8 cellular contexts compared by ENCODE assay signal in the genomic region with DNA sequence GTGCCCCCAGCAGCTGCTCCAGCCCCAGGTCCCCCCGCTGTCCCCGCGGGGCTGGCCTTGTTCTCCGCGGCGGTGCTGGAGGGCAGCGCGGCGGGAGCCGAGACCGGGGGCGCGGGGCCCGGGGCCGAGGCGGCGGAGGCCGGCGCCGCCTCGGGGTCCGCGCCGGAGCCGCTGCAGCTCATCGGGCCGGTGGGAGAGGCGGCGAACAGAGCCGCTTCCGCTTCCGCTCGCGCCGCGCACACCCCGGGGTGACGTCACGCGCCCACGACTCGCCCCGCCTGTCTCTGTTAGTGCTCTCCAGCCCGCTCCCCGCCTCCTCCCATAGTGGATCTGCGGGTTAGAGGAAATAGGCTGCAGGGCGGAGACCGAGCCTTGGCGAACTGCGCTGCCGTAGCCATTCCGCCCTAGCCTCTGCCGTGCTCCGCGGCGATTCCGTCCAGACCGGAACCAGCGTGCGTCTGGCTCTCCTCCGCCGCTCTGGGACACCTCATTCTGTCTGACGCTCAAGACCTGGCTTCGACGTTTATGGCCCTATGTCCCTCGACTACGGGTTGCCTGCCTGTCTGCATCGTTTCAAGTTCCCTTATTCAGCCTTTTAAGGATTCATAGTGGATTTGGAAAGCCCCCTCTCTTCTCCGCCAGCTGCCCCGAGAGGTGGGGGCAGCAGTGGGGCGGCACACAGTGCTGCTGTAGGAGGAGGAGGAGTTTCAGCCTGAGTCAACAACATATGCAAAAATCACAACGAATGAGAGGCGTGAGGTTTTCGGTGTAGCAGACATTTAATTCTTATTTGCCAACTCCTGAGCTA. TPM values are rescaled to one million over a fixed set of nuclear protein-coding genes. Genes with fewer than 3 reads are reported as not detected.
DNase-seq lines count a peak whose midpoint lies in the region; ATAC-seq and TF ChIP-seq lines count a peak whose summit lies in the region.

A gene (minus strand): TSS at position 209 of the 808 bp plus-strand sequence. CDS start 27 bp downstream, at position 182.

- CTCF ChIA-PET in PC-3 (lab: Charles Lee) = no interaction called here

- H3K4me3 ChIP-seq in Jurkat, Clone E6-1 (ENCODE audit: low read length) = peak within 1 kb of the TSS; percentile 90
- peak within 1 kb of the TSS; percentile 85 for H3K4me3 ChIP-seq in PC-3 (ENCODE audit: low read length)
- H3K4me3 ChIP-seq in epithelial cell of esophagus (ENCODE audit: low read length) = peak within 1 kb of the TSS; percentile 78

- H3K27me3 ChIP-seq in PC-3 (ENCODE audit: low read length) = no peaks in the 10 kb centered on the region

- H3K9me2 ChIP-seq in PC-3 (replicated peaks; ENCODE audit: low read length) = no peaks in the 10 kb centered on the region

- H3K4me2 ChIP-seq in PC-3 (ENCODE audit: low read length) = peak within 1 kb of the TSS; percentile 90

- POLR2A ChIA-PET in PC-3 (lab: Charles Lee; ENCODE audit: unreplicated experiment) = interaction anchor here (0.6 to 0.7 kb wide), 2 partner anchors 71 to 81 kb away, joined by 3 to 5 read pairs; a partner anchor contains a TSS

- H3K4me1 ChIP-seq in PC-3 (ENCODE audit: insufficient read depth, low read length) = peaks cover 19% of the 10 kb centered on the region

- BruUV-seq in PC-3 (replicated peaks; lab: Mats Ljungman, UMichigan) = TSS peak; percentile 73

- no peaks in the 10 kb centered on the region for H3F3A ChIP-seq in PC-3 (ENCODE audit: low read length, unreplicated experiment)

- H3K79me2 ChIP-seq in PC-3 (ENCODE audit: low read length) = peaks cover 24% of the 10 kb centered on the region

- TF ChIP-seq CTCF in PC-3 (conservative IDR thresholded peaks at IDR 0.05; ENCODE audit: low read depth, low read length) (no peak), epithelial cell of esophagus (IDR thresholded peaks at IDR 0.05; ENCODE audit: insufficient read depth, low read depth, low read length, missing control alignments) (no peak)

- intact Hi-C loops in PC-3 (cut with micrococcal nuclease) = loop anchor here (1.0 to 5.0 kb wide), 2 partner anchors 9 to 55 kb away; a partner anchor contains a TSS

- peak; percentile 86 for DNase-seq in DMS153 treated with DMSO at 0.1 percent for 48 hours (lab: John Stamatoyannopoulos, UW; ENCODE audit: unreplicated experiment)
- peak; percentile 89 for DNase-seq in Jurkat, Clone E6-1 (ENCODE audit: low read depth, low spot score)
- DNase-seq in PC-3 = peak; percentile 92
- peak; percentile 96 for DNase-seq in activated T-cell treated with anti-CD3 and anti-CD28 coated beads for 48 hours (ENCODE audit: low read depth)
- peak; percentile 98 for DNase-seq in epithelial cell of esophagus (ENCODE audit: low read depth)
- peak; percentile 98 for DNase-seq in mucosa of gallbladder (ENCODE audit: low spot score)
- peak; percentile 94 for DNase-seq in stimulated activated CD8-positive, alpha-beta memory T cell treated with anti-CD3 and anti-CD28 coated beads, Interleukin-4, amount 100 ng/mL, for 24 hours (ENCODE audit: low read depth)

- no peaks in the 10 kb centered on the region for H3K9me3 ChIP-seq in PC-3 (ENCODE audit: low read length)

- H3K36me3 ChIP-seq in PC-3 (ENCODE audit: low read depth, low read length) = peaks cover 25% of the 10 kb centered on the region; the same call in 1 of the 2 replicates

- no peaks in the 10 kb centered on the region for H4K20me1 ChIP-seq in PC-3 (ENCODE audit: low read length)

- H3K27ac ChIP-seq in PC-3 (ENCODE audit: low read length) = peak within 1 kb of the TSS; percentile 83

- peak within 1 kb of the TSS; percentile 80 for H3K9ac ChIP-seq in PC-3 (ENCODE audit: low read length)

- peak; percentile 88 for ATAC-seq in GM21619 (IDR thresholded peaks at IDR 0.05; ENCODE audit: unreplicated experiment)
- peak; percentile 95 for ATAC-seq in PC-3

- peak within 1 kb of the TSS; percentile 86 for H2AFZ ChIP-seq in PC-3 (ENCODE audit: low read length)

RNA-seq across cellular contexts. Expression of the gene that starts here (rescaled TPM):
- polyA plus RNA-seq in Jurkat, Clone E6-1 (2012; ENCODE audit: insufficient read depth, insufficient read length) = 440 TPM
- total RNA-seq in PC-3 (2014; rRNA removed) = 102 and 128 TPM in 2 replicates
- 142 TPM for total RNA-seq in mucosa of gallbladder

Comparison
In these comparisons a context has a peak if more than half of its experiments do, and no peak if none do; other contexts are left out.
1. Peak in every context shown above with its lines: DNase-seq, ATAC-seq, H3K4me3 ChIP-seq and H3K27ac ChIP-seq.